ENCODE assay signal across 10 cellular contexts in genomic region chr14:106606936-106607335, GRCh38.
"Had no signal": no experiment of that assay in that cellular context is flagged by ENCODE, and none has a peak within 500 bp of the region (broad histone marks: within the 10 kb centered on the region; RNA-seq: fewer than 3 reads in every experiment).

No MANE protein-coding gene starts in this region.

- H2AFZ ChIP-seq: GM23338 had no signal

- H3K4me1 Mint-ChIP-seq: GM23338 had no signal

- DNase-seq: H7, HFFc6, IMR-90, KG1 had no signal

- H3K9me3 ChIP-seq: HAP-1 had no signal

- H3K27ac Mint-ChIP-seq: GM23338, HFFc6 had no signal

- H3K4me3 Mint-ChIP-seq: GM23338, HFFc6 had no signal

- FAIRE-seq: H1, K562 had no signal

- ATAC-seq: GM23338, HCT116, K562 had no signal

- H3K4me2 ChIP-seq: GM23338 had no signal

- H3K4me1 ChIP-seq: HAP-1 had no signal

- H3K27ac ChIP-seq: HL-60 had no signal

- H3K36me3 ChIP-seq: HAP-1 had no signal

- H3K4me3 ChIP-seq: GM23338, HAP-1, K562 had no signal
